Comparison of ENCODE assay signal across 16 cellular contexts in genomic region chr17:30000001-30000754, GRCh38. TPM values are rescaled to one million over a fixed set of nuclear protein-coding genes. Genes with fewer than 3 reads are reported as not detected.
A peak's percentile ranks its signal among the peaks of the same experiment; 100 is the strongest.
DNase-seq lines count a peak whose midpoint lies in the region; ATAC-seq and TF ChIP-seq lines count a peak whose summit lies in the region.
"Had no signal": no experiment of that assay in that cellular context is flagged by ENCODE, and none has a peak within 500 bp of the region (broad histone marks: within the 10 kb centered on the region; RNA-seq: fewer than 3 reads in every experiment).

No MANE protein-coding gene starts in this region.

- TF ChIP-seq CTCF in dorsolateral prefrontal cortex (IDR thresholded peaks at IDR 0.05 in 54 of 56, conservative IDR thresholded peaks at IDR 0.05 in 2 of 56; ENCODE audit: low read depth in 1 of 56, partially characterized antibody in 56 of 56) = peak in 44 of 56 donors; percentile 10 to 59 (median 38)

- DNase-seq in activated T-cell treated with anti-CD3 and anti-CD28 coated beads, Interleukin-2, amount 50 U/mL, for 72 hours = no peak
- DNase-seq in activated T-cell treated with anti-CD3 and anti-CD28 coated beads, Interleukin-2, amount 50 U/mL, for 1 hour = no peak
- DNase-seq in NCI-H69 (lab: John Stamatoyannopoulos, UW) (peak; percentile 21), dorsolateral prefrontal cortex (no peak), SJCRH30 (no peak)
- DNase-seq in activated CD8-positive, alpha-beta memory T cell treated with anti-CD3 and anti-CD28 coated beads, Interleukin-2, amount 50 U/mL, for 48 hours = no peak
- DNase-seq: activated gamma-delta T cell, GOT3, NCI-H2107, trophoblast cell had no signal

- H3K4me3 ChIP-seq in dorsolateral prefrontal cortex = no peak overlapping the region
- no peak overlapping the region for H3K4me3 ChIP-seq in SJCRH30
- H3K4me3 ChIP-seq: right atrium auricular region had no signal

- no peaks in the 10 kb centered on the region for H3K9me3 ChIP-seq in SJCRH30 (replicated peaks)
- H3K9me3 ChIP-seq: right atrium auricular region had no signal

- ATAC-seq in activated T-cell treated with anti-CD3 and anti-CD28 coated beads, Interleukin-2, amount 50 U/mL, for 72 hours (replicated peaks in 1 of 2) = peak; percentile 49 to 56
- ATAC-seq in stimulated activated memory B cell treated with anti-CD40 and anti-IgM and Interleukin-4, amounts not matched to agents 10 μg/mL and 1 μg/mL and 100 μg/mL, for 72 hours = no peak
- ATAC-seq in HG02623 (IDR thresholded peaks at IDR 0.05; ENCODE audit: unreplicated experiment) = no peak

- H3K36me3 Mint-ChIP-seq in activated T-cell treated with anti-CD3 and anti-CD28 coated beads, Interleukin-2, amount 50 U/mL, for 72 hours (ENCODE audit: insufficient read depth in 2 of 2) = no peaks in the 10 kb centered on the region
- no peaks in the 10 kb centered on the region for H3K36me3 Mint-ChIP-seq in stimulated activated memory B cell treated with anti-CD40 and anti-IgM and Interleukin-4, amounts not matched to agents 10 μg/mL and 1 μg/mL and 100 μg/mL, for 72 hours

- no peaks in the 10 kb centered on the region for H3K9me3 Mint-ChIP-seq in activated T-cell treated with anti-CD3 and anti-CD28 coated beads, Interleukin-2, amount 50 U/mL, for 72 hours
- no peaks in the 10 kb centered on the region for H3K9me3 Mint-ChIP-seq in stimulated activated memory B cell treated with anti-CD40 and anti-IgM and Interleukin-4, amounts not matched to agents 10 μg/mL and 1 μg/mL and 100 μg/mL, for 72 hours
- H3K9me3 Mint-ChIP-seq: dendritic cell treated with granulocyte-macrophage colony-stimulating factor and Interleukin-4, amounts not matched to agents 40 ng/mL and 50 ng/mL, for 4 days had no signal

- H3K4me3 Mint-ChIP-seq in activated T-cell treated with anti-CD3 and anti-CD28 coated beads, Interleukin-2, amount 50 U/mL, for 72 hours = peak overlapping the region in 1 of 2 donors; percentile 37
- no peak overlapping the region for H3K4me3 Mint-ChIP-seq in stimulated activated memory B cell treated with anti-CD40 and anti-IgM and Interleukin-4, amounts not matched to agents 10 μg/mL and 1 μg/mL and 100 μg/mL, for 72 hours
- H3K4me3 Mint-ChIP-seq: dendritic cell treated with granulocyte-macrophage colony-stimulating factor and Interleukin-4, amounts not matched to agents 40 ng/mL and 50 ng/mL, for 4 days had no signal

- no peaks in the 10 kb centered on the region for H3K36me3 ChIP-seq in SJCRH30
- H3K36me3 ChIP-seq: right atrium auricular region had no signal

- H3K27ac ChIP-seq in dorsolateral prefrontal cortex (no peak overlapping the region), SJCRH30 (no peak overlapping the region)
- H3K27ac ChIP-seq: right atrium auricular region had no signal

- intact Hi-C loops in dorsolateral prefrontal cortex (cut with DNase I) = no loop called here

- H3K27ac Mint-ChIP-seq in activated T-cell treated with anti-CD3 and anti-CD28 coated beads, Interleukin-2, amount 50 U/mL, for 72 hours = no peak overlapping the region
- H3K27ac Mint-ChIP-seq in stimulated activated memory B cell treated with anti-CD40 and anti-IgM and Interleukin-4, amounts not matched to agents 10 μg/mL and 1 μg/mL and 100 μg/mL, for 72 hours = peak overlapping the region; percentile 20
- H3K27ac Mint-ChIP-seq: dendritic cell treated with granulocyte-macrophage colony-stimulating factor and Interleukin-4, amounts not matched to agents 40 ng/mL and 50 ng/mL, for 4 days had no signal

- peaks cover 14% of the 10 kb centered on the region for H3K4me1 Mint-ChIP-seq in activated T-cell treated with anti-CD3 and anti-CD28 coated beads, Interleukin-2, amount 50 U/mL, for 72 hours (ENCODE audit: low read depth)
- peaks cover 8% of the 10 kb centered on the region for H3K4me1 Mint-ChIP-seq in stimulated activated memory B cell treated with anti-CD40 and anti-IgM and Interleukin-4, amounts not matched to agents 10 μg/mL and 1 μg/mL and 100 μg/mL, for 72 hours

- no peaks in the 10 kb centered on the region for H3K27me3 ChIP-seq in dorsolateral prefrontal cortex
- no peaks in the 10 kb centered on the region for H3K27me3 ChIP-seq in SJCRH30
- H3K27me3 ChIP-seq: right atrium auricular region had no signal

- H3K27me3 Mint-ChIP-seq in activated T-cell treated with anti-CD3 and anti-CD28 coated beads, Interleukin-2, amount 50 U/mL, for 72 hours (ENCODE audit: low read depth) = no peaks in the 10 kb centered on the region
- H3K27me3 Mint-ChIP-seq in stimulated activated memory B cell treated with anti-CD40 and anti-IgM and Interleukin-4, amounts not matched to agents 10 μg/mL and 1 μg/mL and 100 μg/mL, for 72 hours = no peaks in the 10 kb centered on the region
- H3K27me3 Mint-ChIP-seq: dendritic cell treated with granulocyte-macrophage colony-stimulating factor and Interleukin-4, amounts not matched to agents 40 ng/mL and 50 ng/mL, for 4 days had no signal

- no peaks in the 10 kb centered on the region for H3K4me1 ChIP-seq in SJCRH30
- H3K4me1 ChIP-seq: right atrium auricular region had no signal

RNA-seq across cellular contexts. Expression of gene EFCAB5, which starts 58.7 kb away (rescaled TPM):
- 1 to 10 TPM in 1 of 2 donors, under 1 TPM in 1; 0.81 to 1.7 TPM for total RNA-seq in activated T-cell treated with anti-CD3 and anti-CD28 coated beads, Interleukin-2, amount 50 U/mL, for 72 hours
- 1 to 10 TPM in 118 of 120 experiments, under 1 TPM in 2; 0.87 to 9.0 (median 3.5) TPM for total RNA-seq in dorsolateral prefrontal cortex
- 0.15 TPM in 1 of 2 replicates, not detected in the other for total RNA-seq in SJCRH30 (2014; rRNA removed; shearing (Covaris generic))
- total RNA-seq: mucosa of gallbladder, right atrium auricular region, RPMI7951 had no signal

Comparison
In these comparisons a context has a peak if more than half of its experiments do, and no peak if none do; other contexts are left out.
1. ATAC-seq: peak in activated T-cell treated with anti-CD3 and anti-CD28 coated beads, Interleukin-2, amount 50 U/mL, for 72 hours (2 of 2); none in stimulated activated memory B cell treated with anti-CD40 and anti-IgM and Interleukin-4, amounts not matched to agents 10 μg/mL and 1 μg/mL and 100 μg/mL, for 72 hours (single experiment) and HG02623 (single experiment).